Comparison of ENCODE assay signal across 11 cellular contexts in genomic region chr4:148060264-148061138, GRCh38.
DNase-seq lines count a peak whose midpoint lies in the region; ATAC-seq, FAIRE-seq and TF ChIP-seq lines count a peak whose summit lies in the region.
"Had no signal": no experiment of that assay in that cellular context is flagged by ENCODE, and none has a peak within 500 bp of the region (broad histone marks: within the 10 kb centered on the region; RNA-seq: fewer than 3 reads in every experiment).

No MANE protein-coding gene starts in this region.

- DNase-seq in heart left ventricle, result no peak
- DNase-seq in left ventricle myocardium superior, result no peak
- DNase-seq in activated CD8-positive, alpha-beta T cell treated with anti-CD3 and anti-CD28 coated beads for 36 hours, result peak; percentile 51
- no peak for DNase-seq in kidney
- DNase-seq in NCI-H526 treated with DMSO at 0.1 percent for 48 hours (lab: John Stamatoyannopoulos, UW), result no peak
- no peak for DNase-seq in Karpas-422
- DNase-seq: glutamatergic neuron, NCI-H2227 treated with DMSO at 0.1 percent for 48 hours, upper lobe of left lung had no signal

- TF ChIP-seq POLR2A in heart left ventricle (IDR thresholded peaks at IDR 0.05), result no peak

- no peaks in the 10 kb centered on the region for H3K27me3 Mint-ChIP-seq in activated CD8-positive, alpha-beta T cell treated with anti-CD3 and anti-CD28 coated beads for 36 hours
- no peaks in the 10 kb centered on the region for H3K27me3 Mint-ChIP-seq in stimulated activated naive CD8-positive, alpha-beta T cell treated with anti-CD3 and anti-CD28 coated beads, Interleukin-15, Interleukin-2, amounts not matched to agents 100 ng/mL and 50 ng/mL, for 24 hours

- H3K27ac ChIP-seq in heart left ventricle (peak overlapping the region in 11 of 12 donors; percentile 7 to 84 (median 55)), kidney (ENCODE audit: low read depth in 2 of 2, low read length in 2 of 2) (no peak overlapping the region), Karpas-422 (ENCODE audit: low read length) (no peak overlapping the region)

- no peak overlapping the region for H3K4me2 ChIP-seq in Karpas-422 (ENCODE audit: low read depth, low read length, poor library complexity, severe bottlenecking)

- H3K9me3 ChIP-seq in heart left ventricle (no peaks in the 10 kb centered on the region), kidney (ENCODE audit: control insufficient read depth in 1 of 2, low read length in 2 of 2) (no peaks in the 10 kb centered on the region), Karpas-422 (ENCODE audit: low read length) (no peaks in the 10 kb centered on the region)
- H3K9me3 ChIP-seq: upper lobe of left lung had no signal

- peaks cover 6% of the 10 kb centered on the region for H3K36me3 Mint-ChIP-seq in activated CD8-positive, alpha-beta T cell treated with anti-CD3 and anti-CD28 coated beads for 36 hours (ENCODE audit: low read depth)
- H3K36me3 Mint-ChIP-seq in stimulated activated naive CD8-positive, alpha-beta T cell treated with anti-CD3 and anti-CD28 coated beads, Interleukin-15, Interleukin-2, amounts not matched to agents 100 ng/mL and 50 ng/mL, for 24 hours (ENCODE audit: low read depth), result peaks cover 6% of the 10 kb centered on the region

- POLR2A ChIA-PET in activated CD8-positive, alpha-beta T cell treated with anti-CD3 and anti-CD28 coated beads for 36 hours (lab: Charles Lee), result interaction anchor here (1.2 kb wide), 1 partner anchor 58 kb away, joined by 4 read pairs; no protein-coding TSS in a partner anchor

- peaks cover 59% of the 10 kb centered on the region for H3K4me1 Mint-ChIP-seq in activated CD8-positive, alpha-beta T cell treated with anti-CD3 and anti-CD28 coated beads for 36 hours (ENCODE audit: low read depth)
- peaks cover 61% of the 10 kb centered on the region for H3K4me1 Mint-ChIP-seq in stimulated activated naive CD8-positive, alpha-beta T cell treated with anti-CD3 and anti-CD28 coated beads, Interleukin-15, Interleukin-2, amounts not matched to agents 100 ng/mL and 50 ng/mL, for 24 hours (ENCODE audit: low read depth)

- intact Hi-C loops in heart left ventricle (cut with DNase I), result loop anchor here in 1 of 10 donors (10.0 kb wide), 1 partner anchor 66 kb away; no protein-coding TSS in a partner anchor
- intact Hi-C loops in left ventricle myocardium superior (cut with micrococcal nuclease), result no loop called here
- intact Hi-C loops in activated CD8-positive, alpha-beta T cell treated with anti-CD3 and anti-CD28 coated beads for 36 hours (cut with micrococcal nuclease), result no loop called here
- intact Hi-C loops in kidney (cut with DNase I), result no loop called here

- H3K9ac ChIP-seq in kidney (ENCODE audit: low read length in 2 of 2) (no peak overlapping the region), Karpas-422 (ENCODE audit: low read length) (no peak overlapping the region)

- H3K9me3 Mint-ChIP-seq in activated CD8-positive, alpha-beta T cell treated with anti-CD3 and anti-CD28 coated beads for 36 hours, result no peaks in the 10 kb centered on the region
- peaks cover 3% of the 10 kb centered on the region for H3K9me3 Mint-ChIP-seq in stimulated activated naive CD8-positive, alpha-beta T cell treated with anti-CD3 and anti-CD28 coated beads, Interleukin-15, Interleukin-2, amounts not matched to agents 100 ng/mL and 50 ng/mL, for 24 hours

- H3K4me3 Mint-ChIP-seq in activated CD8-positive, alpha-beta T cell treated with anti-CD3 and anti-CD28 coated beads for 36 hours, result peak overlapping the region; percentile 70
- peak overlapping the region; percentile 83 for H3K4me3 Mint-ChIP-seq in stimulated activated naive CD8-positive, alpha-beta T cell treated with anti-CD3 and anti-CD28 coated beads, Interleukin-15, Interleukin-2, amounts not matched to agents 100 ng/mL and 50 ng/mL, for 24 hours

- H3K36me3 ChIP-seq in heart left ventricle (peaks cover 0 to 27% (median 13%) of the 10 kb centered on the region in 9 donors), kidney (ENCODE audit: control insufficient read depth in 1 of 2, insufficient read depth in 2 of 2, low read length in 2 of 2) (peaks cover 2 to 4% of the 10 kb centered on the region in 2 donors), Karpas-422 (ENCODE audit: insufficient read depth, low read length) (no peaks in the 10 kb centered on the region)

- H3K79me2 ChIP-seq in Karpas-422 (ENCODE audit: low read length), result no peaks in the 10 kb centered on the region

- H4K20me1 ChIP-seq in Karpas-422 (ENCODE audit: insufficient read depth, low read depth, low read length), result no peaks in the 10 kb centered on the region; the same call in 1 of the 2 replicates

- CTCF ChIA-PET in activated CD8-positive, alpha-beta T cell treated with anti-CD3 and anti-CD28 coated beads for 36 hours (lab: Charles Lee), result interaction anchor here (1.6 kb wide), 1 partner anchor 16 kb away, joined by 3 read pairs; no protein-coding TSS in a partner anchor

- peak; percentile 8 for FAIRE-seq in kidney (lab: Jason Lieb, UNC)

- WGBS in heart left ventricle, 4 donors, result 76 to 81% (median 78%) methylated on average over 13 of the region's 13 CpGs

- H3K9me2 ChIP-seq in Karpas-422 (replicated peaks; ENCODE audit: insufficient read depth, low read length), result no peaks in the 10 kb centered on the region

- no peaks in the 10 kb centered on the region for H3K27me3 ChIP-seq in heart left ventricle
- no peaks in the 10 kb centered on the region for H3K27me3 ChIP-seq in Karpas-422 (ENCODE audit: low read length)
- H3K27me3 ChIP-seq: upper lobe of left lung had no signal

- TF ChIP-seq CTCF in heart left ventricle (IDR thresholded peaks at IDR 0.05), result no peak
- TF ChIP-seq CTCF in activated CD8-positive, alpha-beta T cell treated with anti-CD3 and anti-CD28 coated beads for 36 hours (IDR thresholded peaks at IDR 0.05), result no peak
- no peak for TF ChIP-seq CTCF in kidney (IDR thresholded peaks at IDR 0.05; ENCODE audit: borderline replicate concordance, extremely low read depth, insufficient read depth)

- peak overlapping the region in 1 of 12 donors; percentile 29 for H3K4me3 ChIP-seq in heart left ventricle
- peak overlapping the region in 1 of 2 donors; percentile 23 for H3K4me3 ChIP-seq in kidney (ENCODE audit: low read length in 2 of 2)
- no peak overlapping the region for H3K4me3 ChIP-seq in Karpas-422 (ENCODE audit: low read length)

- ATAC-seq in heart left ventricle (no peak), left ventricle myocardium superior (no peak), HG02973 (IDR thresholded peaks at IDR 0.05; ENCODE audit: unreplicated experiment) (no peak)
- ATAC-seq in activated CD8-positive, alpha-beta T cell treated with anti-CD3 and anti-CD28 coated beads for 36 hours, result peak; percentile 40

- peak overlapping the region; percentile 91 for H3K27ac Mint-ChIP-seq in activated CD8-positive, alpha-beta T cell treated with anti-CD3 and anti-CD28 coated beads for 36 hours
- peak overlapping the region; percentile 92 for H3K27ac Mint-ChIP-seq in stimulated activated naive CD8-positive, alpha-beta T cell treated with anti-CD3 and anti-CD28 coated beads, Interleukin-15, Interleukin-2, amounts not matched to agents 100 ng/mL and 50 ng/mL, for 24 hours

- no peak overlapping the region for H2AFZ ChIP-seq in Karpas-422 (ENCODE audit: low read length)

- H3K4me1 ChIP-seq in heart left ventricle (peaks cover 0 to 74% (median 43%) of the 10 kb centered on the region in 12 donors), kidney (ENCODE audit: control insufficient read depth in 1 of 2, insufficient read depth in 1 of 2, low read depth in 1 of 2, low read length in 2 of 2) (peaks cover 10 to 23% of the 10 kb centered on the region in 2 donors), Karpas-422 (ENCODE audit: low read length) (peaks cover 77% of the 10 kb centered on the region)

Comparison
In these comparisons a context has a peak if more than half of its experiments do, and no peak if none do; other contexts are left out.
1. H3K27ac ChIP-seq: peak in heart left ventricle (11 of 12); none in kidney (0 of 2) and Karpas-422 (single experiment).